ENCODE assay signal across 8 cellular contexts in genomic region chr16:14309001-14309886, GRCh38.
DNase-seq lines count a peak whose midpoint lies in the region; ATAC-seq and TF ChIP-seq lines count a peak whose summit lies in the region.

No MANE protein-coding gene starts in this region.

- peak overlapping the region; percentile 49 for H3K4me3 Mint-ChIP-seq in activated CD4-positive, alpha-beta memory T cell treated with anti-CD3 and anti-CD28 coated beads for 36 hours

- no peak overlapping the region for H3K27ac Mint-ChIP-seq in activated CD4-positive, alpha-beta memory T cell treated with anti-CD3 and anti-CD28 coated beads for 36 hours

- H3K9ac ChIP-seq in iPS-20b (ENCODE audit: low read depth, low read length), result peak overlapping the region; percentile 35; the same call in 1 of the 2 replicates

- H3K9me3 Mint-ChIP-seq in activated CD4-positive, alpha-beta memory T cell treated with anti-CD3 and anti-CD28 coated beads for 36 hours, result no peaks in the 10 kb centered on the region

- intact Hi-C loops in heart left ventricle (cut with DNase I), result loop anchor here in 4 of 10 donors (5.0 to 10.0 kb wide), 7 partner anchors 46 to 178 kb away; no protein-coding TSS in a partner anchor
- intact Hi-C loops in Right ventricle myocardium inferior (cut with DNase I), result loop anchor here (5.0 kb wide), 1 partner anchor 48 kb away; no protein-coding TSS in a partner anchor
- intact Hi-C loops in activated CD4-positive, alpha-beta memory T cell treated with anti-CD3 and anti-CD28 coated beads for 36 hours (cut with micrococcal nuclease), result loop anchor here (5.0 kb wide), 1 partner anchor 43 kb away; no protein-coding TSS in a partner anchor

- DNase-seq in heart left ventricle (peak in 1 of 5 donors; percentile 38), Right ventricle myocardium inferior (ENCODE audit: missing footprints) (no peak), NCI-H2029 (lab: John Stamatoyannopoulos, UW) (no peak), H4 (ENCODE audit: low spot score) (no peak), C1 segment of cervical spinal cord (lab: John Stamatoyannopoulos, UW) (no peak)
- peak; percentile 37 for DNase-seq in activated CD4-positive, alpha-beta memory T cell treated with anti-CD3 and anti-CD28 coated beads for 36 hours

- H3K9me3 ChIP-seq in heart left ventricle, result no peaks in the 10 kb centered on the region
- no peaks in the 10 kb centered on the region; the same call in 1 of the 2 replicates for H3K9me3 ChIP-seq in iPS-20b (ENCODE audit: insufficient read depth, low read depth, low read length)

- no peaks in the 10 kb centered on the region for H3K36me3 Mint-ChIP-seq in activated CD4-positive, alpha-beta memory T cell treated with anti-CD3 and anti-CD28 coated beads for 36 hours

- no peak for TF ChIP-seq POLR2A in heart left ventricle (IDR thresholded peaks at IDR 0.05)

- H3K36me3 ChIP-seq in heart left ventricle (no peaks in the 10 kb centered on the region), iPS-20b (ENCODE audit: insufficient read depth, low read depth, low read length) (no peaks in the 10 kb centered on the region), urinary bladder (ENCODE audit: insufficient read depth) (no peaks in the 10 kb centered on the region)

- H3K27me3 ChIP-seq in heart left ventricle, result peaks cover 0 to 1% (median 0%) of the 10 kb centered on the region in 9 donors
- peaks cover 2% of the 10 kb centered on the region; the same call in 1 of the 2 replicates for H3K27me3 ChIP-seq in iPS-20b (ENCODE audit: insufficient read depth, low read length)

- 61 to 69% (median 64%) methylated on average over 23 to 26 of the region's 26 CpGs for WGBS in heart left ventricle, 4 donors
- 47% methylated on average over 26 of the region's 26 CpGs for WGBS in urinary bladder

- H3K4me3 ChIP-seq in heart left ventricle (peak overlapping the region in 3 of 12 donors; percentile 10 to 24 (median 15)), iPS-20b (ENCODE audit: low read length) (no peak overlapping the region), urinary bladder (ENCODE audit: low read depth, low read length) (no peak overlapping the region)

- H3K27ac ChIP-seq in heart left ventricle, result peak overlapping the region in 7 of 12 donors; percentile 5 to 75 (median 36)
- peak overlapping the region; percentile 26 for H3K27ac ChIP-seq in iPS-20b (ENCODE audit: low read length)
- peak overlapping the region; percentile 57 for H3K27ac ChIP-seq in urinary bladder (ENCODE audit: low read depth)

- peaks cover 18% of the 10 kb centered on the region for H3K4me1 Mint-ChIP-seq in activated CD4-positive, alpha-beta memory T cell treated with anti-CD3 and anti-CD28 coated beads for 36 hours (ENCODE audit: low read depth)

- peak in 1 of 12 donors; percentile 5 for TF ChIP-seq CTCF in heart left ventricle (IDR thresholded peaks at IDR 0.05)

- CTCF ChIA-PET in activated CD4-positive, alpha-beta memory T cell treated with anti-CD3 and anti-CD28 coated beads for 36 hours (lab: Charles Lee), result interaction anchor here (1.2 kb wide), 1 partner anchor 386 kb away, joined by 3 read pairs; no protein-coding TSS in a partner anchor

- peaks cover 0 to 66% (median 26%) of the 10 kb centered on the region in 12 donors for H3K4me1 ChIP-seq in heart left ventricle
- H3K4me1 ChIP-seq in iPS-20b (ENCODE audit: insufficient read depth, low read length), result peaks cover 35% of the 10 kb centered on the region
- peaks cover 2% of the 10 kb centered on the region for H3K4me1 ChIP-seq in urinary bladder (ENCODE audit: insufficient read depth)

- POLR2A ChIA-PET in activated CD4-positive, alpha-beta memory T cell treated with anti-CD3 and anti-CD28 coated beads for 36 hours (lab: Charles Lee), result no interaction called here

- H3K27me3 Mint-ChIP-seq in activated CD4-positive, alpha-beta memory T cell treated with anti-CD3 and anti-CD28 coated beads for 36 hours, result no peaks in the 10 kb centered on the region

- ATAC-seq in heart left ventricle, result no peak
- no peak for ATAC-seq in Right ventricle myocardium inferior
